ENCODE assay signal across 11 cellular contexts in genomic region chr5:109739741-109740140, GRCh38. TPM values are rescaled to one million over a fixed set of nuclear protein-coding genes. Genes with fewer than 3 reads are reported as not detected.
DNase-seq lines count a peak whose midpoint lies in the region; ATAC-seq and TF ChIP-seq lines count a peak whose summit lies in the region.
"Had no signal": no experiment of that assay in that cellular context is flagged by ENCODE, and none has a peak within 500 bp of the region (broad histone marks: within the 10 kb centered on the region; RNA-seq: fewer than 3 reads in every experiment).

No MANE protein-coding gene starts in this region.

- peaks cover 12% of the 10 kb centered on the region; the same call in 1 of the 2 replicates for H4K20me1 ChIP-seq in KMS-11 (ENCODE audit: insufficient read depth)

- H3K36me3 Mint-ChIP-seq in Caco-2 (ENCODE audit: insufficient read depth, unreplicated experiment) (peaks cover 13% of the 10 kb centered on the region), T-cell (peaks cover 59% of the 10 kb centered on the region)

- H3K9ac ChIP-seq in KMS-11 = no peak overlapping the region; the same call in 1 of the 2 replicates

- no peak overlapping the region for H3K4me3 Mint-ChIP-seq in Caco-2 (ENCODE audit: unreplicated experiment)
- H3K4me3 Mint-ChIP-seq in T-cell = peak overlapping the region in 1 of 3 donors; percentile 4

- H3K9me3 ChIP-seq in Caco-2 = no peaks in the 10 kb centered on the region
- H3K9me3 ChIP-seq in effector memory CD4-positive, alpha-beta T cell (ENCODE audit: control insufficient read depth, low read length) = no peaks in the 10 kb centered on the region

- no peak for DNase-seq in Caco-2
- DNase-seq in brain microvascular endothelial cell = peak; percentile 24
- DNase-seq in left kidney (ENCODE audit: low read depth, low spot score) = peak; percentile 81
- DNase-seq in effector memory CD4-positive, alpha-beta T cell = no peak
- no peak for DNase-seq in T-cell
- no peak for DNase-seq in stimulated activated CD4-positive, alpha-beta T cell treated with anti-CD3 and anti-CD28 coated beads, Interleukin-4, amount 100 ng/mL, for 24 hours
- DNase-seq in OCI-M1 (lab: John Stamatoyannopoulos, UW) = no peak
- DNase-seq: COR-L47; KG1; stimulated activated CD8-positive, alpha-beta memory T cell treated with anti-CD3 and anti-CD28 coated beads, Interleukin-4, amount 100 ng/mL, for 48 hours had no signal

- CTCF ChIA-PET in Caco-2 (lab: Charles Lee) (no interaction called here), T-cell (lab: Charles Lee) (no interaction called here)

- H3K4me1 ChIP-seq in Caco-2 (peaks cover 14% of the 10 kb centered on the region), KMS-11 (ENCODE audit: low read depth, poor library complexity, severe bottlenecking) (peaks cover 91% of the 10 kb centered on the region)
- H3K4me1 ChIP-seq in effector memory CD4-positive, alpha-beta T cell (ENCODE audit: control insufficient read depth, insufficient read depth, low read length, poor library complexity, severe bottlenecking) = no peaks in the 10 kb centered on the region

- H3K4me3 ChIP-seq in Caco-2 (ENCODE audit: low read depth, low read length) (no peak overlapping the region), KMS-11 (IDR thresholded peaks at IDR 0.05; ENCODE audit: insufficient read depth, low read depth, low read length) (no peak overlapping the region), brain microvascular endothelial cell (ENCODE audit: low read depth, low read length) (no peak overlapping the region)
- H3K4me3 ChIP-seq in effector memory CD4-positive, alpha-beta T cell (ENCODE audit: insufficient read depth, low read depth, low read length, poor library complexity, severe bottlenecking) = no peak overlapping the region

- intact Hi-C loops in Caco-2 (cut with micrococcal nuclease; ENCODE audit: unreplicated experiment) = no loop called here

- peak overlapping the region; percentile 66 for H3K27ac ChIP-seq in KMS-11
- peak overlapping the region; percentile 37 for H3K27ac ChIP-seq in brain microvascular endothelial cell
- no peak overlapping the region for H3K27ac ChIP-seq in effector memory CD4-positive, alpha-beta T cell (ENCODE audit: insufficient read depth, low read length, poor library complexity, severe bottlenecking)

- H3K4me1 Mint-ChIP-seq in Caco-2 (ENCODE audit: low read depth, unreplicated experiment) = peaks cover 30% of the 10 kb centered on the region
- H3K4me1 Mint-ChIP-seq in T-cell = peaks cover 65 to 73% (median 66%) of the 10 kb centered on the region in 3 donors

- TF ChIP-seq CTCF in Caco-2 (IDR thresholded peaks at IDR 0.05; ENCODE audit: insufficient read depth in 1 of 2, low read depth in 1 of 2, low read length in 1 of 2, severe bottlenecking in 1 of 2, unreplicated experiment in 1 of 2) (no peak), KMS-11 (conservative IDR thresholded peaks at IDR 0.05; ENCODE audit: low read depth, low read length) (no peak), brain microvascular endothelial cell (IDR thresholded peaks at IDR 0.05; ENCODE audit: low read depth, low read length, missing control alignments) (no peak)

- H3K4me2 ChIP-seq in KMS-11 = peak overlapping the region; percentile 85

- no peak for ATAC-seq in T-cell (replicated peaks in 1 of 4)

- POLR2A ChIA-PET in Caco-2 (lab: Charles Lee) (no interaction called here), T-cell (lab: Charles Lee) (interaction anchor here (0.6 to 0.7 kb wide), 3 partner anchors 16 to 50 kb away, joined by 3 to 4 read pairs (median 3); no protein-coding TSS in a partner anchor)

- peaks cover 94% of the 10 kb centered on the region for H3K79me2 ChIP-seq in KMS-11 (ENCODE audit: insufficient read depth, low read depth)

- in situ Hi-C loops in brain microvascular endothelial cell (cut with HindIII; ENCODE audit: low pct_ligation_motif_present, low sequenced_read_pairs) = no loop called here

- H3K36me3 ChIP-seq in Caco-2 (ENCODE audit: control insufficient read depth, insufficient read depth, low read length) = no peaks in the 10 kb centered on the region
- no peaks in the 10 kb centered on the region; the same call in 1 of the 2 replicates for H3K36me3 ChIP-seq in KMS-11 (ENCODE audit: insufficient read depth)
- H3K36me3 ChIP-seq in brain microvascular endothelial cell (replicated peaks) = no peaks in the 10 kb centered on the region
- peaks cover 8% of the 10 kb centered on the region for H3K36me3 ChIP-seq in effector memory CD4-positive, alpha-beta T cell (ENCODE audit: control insufficient read depth, insufficient read depth, low read length)

- no peak overlapping the region for H2AFZ ChIP-seq in KMS-11 (ENCODE audit: low read depth)

- no peaks in the 10 kb centered on the region for H3K27me3 Mint-ChIP-seq in Caco-2 (ENCODE audit: insufficient read depth, unreplicated experiment)
- no peaks in the 10 kb centered on the region for H3K27me3 Mint-ChIP-seq in T-cell

- H3K27ac Mint-ChIP-seq in Caco-2 (ENCODE audit: unreplicated experiment) = peak overlapping the region; percentile 54
- no peak overlapping the region for H3K27ac Mint-ChIP-seq in T-cell

- H3K9me3 Mint-ChIP-seq in Caco-2 (ENCODE audit: unreplicated experiment) = no peaks in the 10 kb centered on the region
- peaks cover 0 to 5% (median 0%) of the 10 kb centered on the region in 3 donors for H3K9me3 Mint-ChIP-seq in T-cell

- no TSS peak for BruUV-seq in Caco-2 (replicated peaks; lab: Mats Ljungman, UMichigan)

- H3K27me3 ChIP-seq in Caco-2 (replicated peaks; ENCODE audit: control insufficient read depth, insufficient read depth, low read length) (no peaks in the 10 kb centered on the region), KMS-11 (ENCODE audit: insufficient read depth, low read depth) (no peaks in the 10 kb centered on the region), brain microvascular endothelial cell (replicated peaks) (no peaks in the 10 kb centered on the region)
- no peaks in the 10 kb centered on the region for H3K27me3 ChIP-seq in effector memory CD4-positive, alpha-beta T cell (replicated peaks; ENCODE audit: control insufficient read depth, insufficient read depth, low read length, poor library complexity, severe bottlenecking)

RNA-seq across cellular contexts. Expression of gene MAN2A1, which starts 50.0 kb away (rescaled TPM):
- total RNA-seq in Caco-2 (2022) (57.3 and 57.7 TPM in 2 replicates), T-cell (10 to 100 TPM; 46.7 to 64.0 (median 50.4) TPM)

Comparison
In these comparisons a context has a peak if more than half of its experiments do, and no peak if none do; other contexts are left out.
1. DNase-seq: peak in brain microvascular endothelial cell (single experiment) and left kidney (single experiment); none in Caco-2 (0 of 2), effector memory CD4-positive, alpha-beta T cell (0 of 3), T-cell (0 of 34), stimulated activated CD4-positive, alpha-beta T cell treated with anti-CD3 and anti-CD28 coated beads, Interleukin-4, amount 100 ng/mL, for 24 hours (single experiment) and OCI-M1 (single experiment).